ENCODE assay signal across 24 cellular contexts in the genomic region with DNA sequence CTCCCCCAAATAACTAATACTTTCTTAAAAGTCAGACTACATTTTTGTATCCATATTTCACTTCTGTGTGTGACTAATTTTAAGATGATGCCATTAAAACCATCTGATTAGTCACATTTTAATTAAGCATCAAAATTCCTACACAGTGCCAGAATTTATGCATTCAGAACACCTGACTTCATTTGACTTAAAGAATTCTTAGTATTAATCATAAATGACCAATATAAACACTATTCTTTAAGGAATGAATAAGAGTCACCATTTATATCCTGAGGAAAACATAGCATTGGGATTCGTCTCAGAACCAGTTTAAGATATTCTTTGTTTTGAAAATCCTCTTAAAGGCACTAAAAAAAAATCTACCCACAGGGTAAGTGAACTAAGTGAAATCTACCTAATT. TPM values are rescaled to one million over a fixed set of nuclear protein-coding genes. Genes with fewer than 3 reads are reported as not detected.
DNase-seq lines count a peak whose midpoint lies in the region; ATAC-seq, FAIRE-seq and TF ChIP-seq lines count a peak whose summit lies in the region.
"Had no signal": no experiment of that assay in that cellular context is flagged by ENCODE, and none has a peak within 500 bp of the region (broad histone marks: within the 10 kb centered on the region; RNA-seq: fewer than 3 reads in every experiment).

No MANE protein-coding gene starts in this region.

- no peak for TF ChIP-seq POLR2A in K562 (conservative IDR thresholded peaks at IDR 0.05)

- H3K4me3 ChIP-seq in K562, result no peak overlapping the region
- H3K4me3 ChIP-seq: GM23338, SK-N-MC had no signal

- H2AFZ ChIP-seq in K562 (ENCODE audit: low read depth, low read length), result no peak overlapping the region
- H2AFZ ChIP-seq: GM23338 had no signal

- peaks cover 33% of the 10 kb centered on the region; the same call in 1 of the 3 replicates for H3K36me3 ChIP-seq in K562 (ENCODE audit: control insufficient read depth, insufficient read depth, low read length)

- peak; percentile 62 for DNase-seq in EH (ENCODE audit: low read depth)
- peak; percentile 37 for DNase-seq in HFFc6
- no peak for DNase-seq in K562 (ENCODE audit: extremely low read depth in 1 of 4, low spot score in 3 of 4)
- DNase-seq in foreskin keratinocyte, result peak; percentile 66 to 80
- DNase-seq in effector memory CD8-positive, alpha-beta T cell, result no peak
- DNase-seq in DMS53 treated with DMSO at 0.1 percent for 48 hours (lab: John Stamatoyannopoulos, UW; ENCODE audit: unreplicated experiment), result no peak
- DNase-seq in SIG-M5 treated with dmso at 0.1 percent for 504 hours (lab: John Stamatoyannopoulos, UW; ENCODE audit: unreplicated experiment), result no peak
- no peak for DNase-seq in NOMO-1 treated with dmso at 0.1 percent for 144 hours (lab: John Stamatoyannopoulos, UW; ENCODE audit: unreplicated experiment)
- DNase-seq: C1 segment of cervical spinal cord, DMS79, GDM1, NCI-H1048, NCI-H1436, NCI-H1930, NCI-H345, NCI-H524 treated with DMSO at 0.1 percent for 48 hours, Right ventricle myocardium superior had no signal

- peaks cover 27% of the 10 kb centered on the region for H3K4me1 Mint-ChIP-seq in HFFc6 (ENCODE audit: low read depth)
- no peaks in the 10 kb centered on the region for H3K4me1 Mint-ChIP-seq in effector memory CD8-positive, alpha-beta T cell (ENCODE audit: low read depth in 2 of 2)
- H3K4me1 Mint-ChIP-seq: GM23338 had no signal

- no peaks in the 10 kb centered on the region for H3K9me3 ChIP-seq in K562 (replicated peaks; ENCODE audit: control insufficient read depth, insufficient read depth, low read depth, low read length)

- BruUV-seq in K562 (replicated peaks; lab: Mats Ljungman, UMichigan), result no TSS peak

- WGBS in K562 (ENCODE audit: insufficient coverage, low coverage, missing lambda C conversion rate), result 81% methylated on average over 1 of the region's 1 CpG

- no peaks in the 10 kb centered on the region for H3K9me3 Mint-ChIP-seq in HFFc6
- no peaks in the 10 kb centered on the region for H3K9me3 Mint-ChIP-seq in effector memory CD8-positive, alpha-beta T cell
- H3K9me3 Mint-ChIP-seq: GM23338 had no signal

- H3K27me3 ChIP-seq in K562 (ENCODE audit: control insufficient read depth in 2 of 2, insufficient read depth in 2 of 2, low read length in 2 of 2), result no peaks in the 10 kb centered on the region
- H3K27me3 ChIP-seq in foreskin keratinocyte, result no peaks in the 10 kb centered on the region

- H3K4me2 ChIP-seq in K562 (ENCODE audit: insufficient read depth, low read length), result no peak overlapping the region
- H3K4me2 ChIP-seq: GM23338, KMS-11 had no signal

- no peaks in the 10 kb centered on the region for H3K27me3 Mint-ChIP-seq in HFFc6 (ENCODE audit: insufficient read depth)
- no peaks in the 10 kb centered on the region for H3K27me3 Mint-ChIP-seq in effector memory CD8-positive, alpha-beta T cell

- TF ChIP-seq RAD21 in K562 (CRISPR knock-in tag; conservative IDR thresholded peaks at IDR 0.05 in 1 of 2, IDR thresholded peaks at IDR 0.05 in 1 of 2), result no peak

- POLR2A ChIA-PET in K562 (lab: Yijun Ruan, JAX), result interaction anchor here (0.7 kb wide), 1 partner anchor 8 kb away, joined by 4 read pairs; no protein-coding TSS in a partner anchor

- ATAC-seq in K562 (no peak), foreskin keratinocyte (peak; percentile 94)
- ATAC-seq in effector memory CD8-positive, alpha-beta T cell (replicated peaks), result no peak
- ATAC-seq: GM23338, HCT116, HepG2 had no signal

- no peaks in the 10 kb centered on the region for H3K9me1 ChIP-seq in K562 (ENCODE audit: control insufficient read depth, insufficient read depth, low read length)

- H3K4me1 ChIP-seq in K562 (replicated peaks in 1 of 2; ENCODE audit: control insufficient read depth in 2 of 2, insufficient read depth in 2 of 2, low read length in 2 of 2), result no peaks in the 10 kb centered on the region
- H3K4me1 ChIP-seq in foreskin keratinocyte, result peaks cover 5% of the 10 kb centered on the region

- H4K20me1 ChIP-seq in K562 (replicated peaks; ENCODE audit: control insufficient read depth, insufficient read depth, low read length), result no peaks in the 10 kb centered on the region

- no peaks in the 10 kb centered on the region for H3K79me2 ChIP-seq in K562 (ENCODE audit: control insufficient read depth, insufficient read depth, low read length)

- intact Hi-C loops in K562 (cut with micrococcal nuclease), result no loop called here

- 0 out of 2 replicates have a peak overlapping the region, but pooled peaks have one; percentile 24 for H3K4me3 Mint-ChIP-seq in HFFc6
- no peak overlapping the region for H3K4me3 Mint-ChIP-seq in effector memory CD8-positive, alpha-beta T cell
- H3K4me3 Mint-ChIP-seq: GM23338 had no signal

- no peak for TF ChIP-seq CTCF in HFFc6 (IDR thresholded peaks at IDR 0.05)
- TF ChIP-seq CTCF in K562 (IDR thresholded peaks at IDR 0.05 in 2 of 3, conservative IDR thresholded peaks at IDR 0.05 in 1 of 3; ENCODE audit: insufficient read depth in 2 of 3, low read depth in 1 of 3, low read length in 3 of 3), result no peak
- TF ChIP-seq CTCF in foreskin keratinocyte (conservative IDR thresholded peaks at IDR 0.05), result no peak

- CTCF ChIA-PET in K562 (lab: Yijun Ruan, JAX; ENCODE audit: low intra/inter-chr PET ratio), result no interaction called here

- in situ Hi-C loops in K562 (cut with MboI), result no loop called here

- FAIRE-seq in K562 (lab: Jason Lieb, UNC), result no peak
- FAIRE-seq: D721Med, GM19239, HepG2 had no signal

- peaks cover 8% of the 10 kb centered on the region for H3K36me3 Mint-ChIP-seq in HFFc6 (ENCODE audit: low read depth)
- H3K36me3 Mint-ChIP-seq in effector memory CD8-positive, alpha-beta T cell (ENCODE audit: insufficient read depth), result peaks cover 35% of the 10 kb centered on the region

- H3K27ac Mint-ChIP-seq in HFFc6, result peak overlapping the region; percentile 25
- no peak overlapping the region for H3K27ac Mint-ChIP-seq in effector memory CD8-positive, alpha-beta T cell
- H3K27ac Mint-ChIP-seq: GM23338 had no signal

- TF ChIP-seq EP300 in K562 (IDR thresholded peaks at IDR 0.05; ENCODE audit: low read length), result no peak

- H3K27ac ChIP-seq in K562 (ENCODE audit: extremely low read depth, low read depth, low read length) (no peak overlapping the region), foreskin keratinocyte (no peak overlapping the region)
- H3K27ac ChIP-seq: KMS-11, SK-N-MC had no signal

- H3K9ac ChIP-seq in K562 (ENCODE audit: insufficient read depth in 1 of 2, low read depth in 2 of 2, low read length in 2 of 2), result no peak overlapping the region
- H3K9ac ChIP-seq: KMS-11 had no signal

RNA-seq across cellular contexts. Expression of a gene that starts 37.0 kb away (rescaled TPM):
- 10 to 100 TPM; 39.1 to 49.0 (median 40.4) TPM for total RNA-seq in HFFc6 (2021; fragmentation: NEBNext Ultra II Directional; extraction: Animal tissue kit (Norgen Biotek cat#: 25700))
- 41.3 and 96.7 TPM in 2 replicates for total RNA-seq in K562 (2011; cell fraction: chromatin; rRNA removed; ENCODE audit: low replicate concordance)
- 50.5 and 53.5 TPM in 2 replicates for total RNA-seq in K562 (2011; cell fraction: nucleolus; rRNA removed)
- total RNA-seq in K562 (2011; cell fraction: nucleoplasm; rRNA removed), result 74.2 and 89.5 TPM in 2 replicates
- 49.6 and 56.7 TPM in 2 replicates for total RNA-seq in K562 (2014; rRNA removed)
- 42.3 and 44.8 TPM in 2 replicates for total RNA-seq in K562 (2014; rRNA removed; fragmentation: Illumina TruSeq; extraction: Trizol)
- total RNA-seq in K562 (2015; rRNA removed; fragmentation: Illumina TruSeq; extraction: Trizol), result 40.3 and 45.5 TPM in 2 replicates
- 24.5 and 24.8 TPM in 2 replicates for total RNA-seq in K562 (2021)
- 42.6 and 52.2 TPM in 2 replicates for polyA plus RNA-seq in K562 (2011; rRNA removed)
- 34.1 and 44.1 TPM in 2 replicates for polyA plus RNA-seq in K562 (2011; cell fraction: cytosol; rRNA removed)
- polyA plus RNA-seq in K562 (2011; cell fraction: nucleus; rRNA removed), result 27.5 and 32.8 TPM in 2 replicates
- polyA plus RNA-seq in K562 (2012), result 34.1 and 37.7 TPM in 2 replicates
- 32.3 and 34.7 TPM in 2 replicates for polyA plus RNA-seq in K562 (2014; fragmentation: Illumina TruSeq; extraction: Trizol)
- 10 to 100 TPM; 47.7 to 53.3 TPM for polyA plus RNA-seq in K562 (2014; fragmentation: Nextera tagmentation; extraction: Ambion mirVana)
- 65.2 TPM in 2 replicates for polyA plus RNA-seq in K562 (2014; rRNA removed)
- 27.9 and 33.5 TPM in 2 replicates for polyA minus RNA-seq in K562 (2011; rRNA and poly(A)+ RNA removed)
- 9.4 and 16.2 TPM in 2 replicates for polyA minus RNA-seq in K562 (2011; cell fraction: cytosol; rRNA and poly(A)+ RNA removed)
- polyA minus RNA-seq in K562 (2011; cell fraction: nucleus; rRNA and poly(A)+ RNA removed), result 34.3 and 47.2 TPM in 2 replicates
- total RNA-seq in foreskin keratinocyte, result 43.5 and 46.0 TPM in 2 replicates
- polyA plus RNA-seq in foreskin keratinocyte, result 39.6 and 41.0 TPM in 2 replicates

RNA-seq across cellular contexts. Expression of a gene that starts 54.4 kb away (rescaled TPM):
- total RNA-seq in HFFc6 (2021; fragmentation: NEBNext Ultra II Directional; extraction: Animal tissue kit (Norgen Biotek cat#: 25700)), result 1 to 10 TPM; 4.7 to 8.0 (median 5.7) TPM
- not detected in 2 replicates for total RNA-seq in K562 (2011; cell fraction: chromatin; rRNA removed; ENCODE audit: low replicate concordance)
- total RNA-seq in K562 (2011; cell fraction: nucleolus; rRNA removed), result not detected in 2 replicates
- not detected in 2 replicates for total RNA-seq in K562 (2011; cell fraction: nucleoplasm; rRNA removed)
- not detected in 2 replicates for total RNA-seq in K562 (2014; rRNA removed)
- not detected in 2 replicates for total RNA-seq in K562 (2014; rRNA removed; fragmentation: Illumina TruSeq; extraction: Trizol)
- not detected in 2 replicates for total RNA-seq in K562 (2015; rRNA removed; fragmentation: Illumina TruSeq; extraction: Trizol)
- 0.22 and 0.47 TPM in 2 replicates for total RNA-seq in K562 (2021)
- polyA plus RNA-seq in K562 (2011; rRNA removed), result not detected in 2 replicates
- polyA plus RNA-seq in K562 (2011; cell fraction: cytosol; rRNA removed), result not detected in 2 replicates
- not detected in 2 replicates for polyA plus RNA-seq in K562 (2011; cell fraction: nucleus; rRNA removed)
- not detected in 2 replicates for polyA plus RNA-seq in K562 (2012)
- not detected in 2 replicates for polyA plus RNA-seq in K562 (2014; fragmentation: Illumina TruSeq; extraction: Trizol)
- not detected for polyA plus RNA-seq in K562 (2014; fragmentation: Nextera tagmentation; extraction: Ambion mirVana)
- not detected in 2 replicates for polyA plus RNA-seq in K562 (2014; rRNA removed)
- not detected in 2 replicates for polyA minus RNA-seq in K562 (2011; rRNA and poly(A)+ RNA removed)
- polyA minus RNA-seq in K562 (2011; cell fraction: cytosol; rRNA and poly(A)+ RNA removed), result not detected in 2 replicates
- not detected in 2 replicates for polyA minus RNA-seq in K562 (2011; cell fraction: nucleus; rRNA and poly(A)+ RNA removed)
- 39.1 and 44.5 TPM in 2 replicates for total RNA-seq in foreskin keratinocyte
- 10.6 and 12.5 TPM in 2 replicates for polyA plus RNA-seq in foreskin keratinocyte

Comparison
In these comparisons a context has a peak if more than half of its experiments do, and no peak if none do; other contexts are left out.
1. DNase-seq: peak in EH (single experiment), HFFc6 (single experiment) and foreskin keratinocyte (2 of 2); none in K562 (0 of 4), effector memory CD8-positive, alpha-beta T cell (0 of 3), DMS53 treated with DMSO at 0.1 percent for 48 hours (single experiment), SIG-M5 treated with dmso at 0.1 percent for 504 hours (single experiment) and NOMO-1 treated with dmso at 0.1 percent for 144 hours (single experiment).